Comparison of ENCODE assay signal across 23 cellular contexts in the genomic region with DNA sequence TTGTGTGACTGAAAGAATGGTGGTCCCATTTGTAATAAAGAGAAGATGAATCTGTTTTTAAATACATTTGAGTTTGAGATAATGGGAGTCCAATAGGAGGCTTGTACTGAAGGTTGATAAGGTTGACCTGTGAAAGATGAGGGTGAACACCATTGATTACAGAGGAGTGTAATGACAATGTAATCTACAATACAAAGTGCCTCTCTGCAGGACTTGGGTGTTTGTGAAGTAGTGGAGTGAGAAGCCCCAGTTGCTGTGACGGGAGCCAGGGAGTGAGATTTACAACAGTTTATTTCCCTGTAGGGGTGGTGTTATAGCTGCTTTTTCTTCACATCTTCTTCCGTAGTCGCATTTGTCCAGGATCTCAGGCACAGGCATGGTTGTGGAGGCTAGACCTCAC.
DNase-seq lines count a peak whose midpoint lies in the region; ATAC-seq and TF ChIP-seq lines count a peak whose summit lies in the region.
"Had no signal": no experiment of that assay in that cellular context is flagged by ENCODE, and none has a peak within 500 bp of the region (broad histone marks: within the 10 kb centered on the region; RNA-seq: fewer than 3 reads in every experiment).

No MANE protein-coding gene starts in this region.

- POLR2A ChIA-PET in WTC11 (lab: Charles Lee), result no interaction called here

- H3K27ac ChIP-seq in GM23338 (ENCODE audit: low read depth), result no peak overlapping the region
- no peak overlapping the region for H3K27ac ChIP-seq in mesendoderm (ENCODE audit: low read depth, low read length)
- H3K27ac ChIP-seq in Peyer's patch, result no peak overlapping the region
- H3K27ac ChIP-seq: 22Rv1, A549, BLaER1 had no signal

- no CpG with 5 or more reads among the region's 3 CpGs for WGBS in mesendoderm (ENCODE audit: extremely low coverage, insufficient coverage, low lambda C conversion rate)

- H3K4me1 ChIP-seq in GM23338 (ENCODE audit: insufficient read depth), result peaks cover 9% of the 10 kb centered on the region; the same call in 1 of the 2 replicates
- H3K4me1 ChIP-seq in mesendoderm (ENCODE audit: control insufficient read depth, low read depth, low read length), result no peaks in the 10 kb centered on the region
- H3K4me1 ChIP-seq in Peyer's patch, result no peaks in the 10 kb centered on the region
- H3K4me1 ChIP-seq: A549, BE2C, BLaER1 had no signal

- H3K4me3 ChIP-seq in GM23338 (no peak overlapping the region), mesendoderm (ENCODE audit: low read length) (no peak overlapping the region), Peyer's patch (no peak overlapping the region)
- H3K4me3 ChIP-seq: A549, BLaER1, GM12878 had no signal

- no peak overlapping the region for H2AFZ ChIP-seq in GM23338

- peaks cover 14% of the 10 kb centered on the region for H3K4me1 Mint-ChIP-seq in GM23338
- H3K4me1 Mint-ChIP-seq in WTC11, result peaks cover 14% of the 10 kb centered on the region
- H3K4me1 Mint-ChIP-seq: CD14-positive monocyte had no signal

- no peak overlapping the region for H3K56ac ChIP-seq in mesendoderm (ENCODE audit: low read length)

- no peaks in the 10 kb centered on the region for H3K9me3 Mint-ChIP-seq in GM23338
- no peaks in the 10 kb centered on the region; the same call in 1 of the 2 replicates for H3K9me3 Mint-ChIP-seq in WTC11
- H3K9me3 Mint-ChIP-seq: CD14-positive monocyte; CD4-positive, CD25-positive, alpha-beta regulatory T cell; CD8-positive, alpha-beta memory T cell had no signal

- DNase-seq in GM23338 (ENCODE audit: low spot score), result no peak
- no peak for DNase-seq in WTC11 (ENCODE audit: low spot score)
- peak; percentile 40 for DNase-seq in mesendoderm
- no peak for DNase-seq in MV-4-11 (lab: John Stamatoyannopoulos, UW)
- DNase-seq in Peyer's patch, result no peak
- DNase-seq: BE2C; C1 segment of cervical spinal cord; CD4-positive, alpha-beta memory T cell; CD4-positive, CD25-positive, alpha-beta regulatory T cell; CD8-positive, alpha-beta memory T cell; COR-L47; DMS 273 treated with DMSO at 0.1 percent for 48 hours; DMS153; DMS53; DMS79; DND-41; EL; GDM1 had no signal

- no peak overlapping the region for H4K5ac ChIP-seq in mesendoderm (ENCODE audit: low read length)

- no peak overlapping the region for H3K23ac ChIP-seq in mesendoderm (ENCODE audit: low read length)

- H2BK5ac ChIP-seq in mesendoderm (ENCODE audit: low read length), result no peak overlapping the region

- CTCF ChIA-PET in WTC11 (lab: Charles Lee), result no interaction called here

- H3K4me2 ChIP-seq in GM23338, result no peak overlapping the region
- no peak overlapping the region for H3K4me2 ChIP-seq in mesendoderm (ENCODE audit: low read length)
- H3K4me2 ChIP-seq: A549, BLaER1 had no signal

- no peaks in the 10 kb centered on the region for H3K79me1 ChIP-seq in mesendoderm (ENCODE audit: low read length)

- no peaks in the 10 kb centered on the region for H4K20me1 ChIP-seq in GM23338 (replicated peaks; ENCODE audit: insufficient read depth)

- H3K9ac ChIP-seq in mesendoderm (ENCODE audit: low read length), result no peak overlapping the region
- H3K9ac ChIP-seq: BLaER1 had no signal

- no peak overlapping the region for H3K18ac ChIP-seq in mesendoderm (ENCODE audit: low read length)

- H3K79me2 ChIP-seq in GM23338 (replicated peaks; ENCODE audit: insufficient read depth) (no peaks in the 10 kb centered on the region), mesendoderm (ENCODE audit: control insufficient read depth, insufficient read depth, low read length) (no peaks in the 10 kb centered on the region)

- no peak for TF ChIP-seq POLR2A in Peyer's patch (IDR thresholded peaks at IDR 0.05)

- H2BK120ac ChIP-seq in mesendoderm (ENCODE audit: low read depth, low read length), result no peak overlapping the region

- TF ChIP-seq CTCF in GM23338 (conservative IDR thresholded peaks at IDR 0.05; ENCODE audit: low read depth in 2 of 2) (no peak), WTC11 (IDR thresholded peaks at IDR 0.05) (no peak), Peyer's patch (IDR thresholded peaks at IDR 0.05) (no peak)

- H3K36me3 ChIP-seq in GM23338 (ENCODE audit: insufficient read depth), result no peaks in the 10 kb centered on the region
- H3K36me3 ChIP-seq in mesendoderm (ENCODE audit: control insufficient read depth, insufficient read depth, low read length), result no peaks in the 10 kb centered on the region
- H3K36me3 ChIP-seq in Peyer's patch, result no peaks in the 10 kb centered on the region
- H3K36me3 ChIP-seq: BE2C had no signal

- H3K4ac ChIP-seq in mesendoderm (ENCODE audit: low read depth, low read length), result no peak overlapping the region

- H4K8ac ChIP-seq in mesendoderm (ENCODE audit: low read depth, low read length), result no peak overlapping the region

- no peak overlapping the region for H2AK5ac ChIP-seq in mesendoderm (ENCODE audit: low read length)

- peaks cover 10% of the 10 kb centered on the region; the same call in 1 of the 2 replicates for H3K9me2 ChIP-seq in GM23338 (ENCODE audit: insufficient read depth)

- H3K9me3 ChIP-seq in Peyer's patch, result no peaks in the 10 kb centered on the region
- H3K9me3 ChIP-seq: A549, BE2C, BLaER1 had no signal

- no peaks in the 10 kb centered on the region for H3F3A ChIP-seq in GM23338 (replicated peaks; ENCODE audit: low read depth)

- peaks cover 5% of the 10 kb centered on the region for H3K27me3 Mint-ChIP-seq in GM23338 (ENCODE audit: insufficient read depth, low read depth, poor library complexity)
- no peaks in the 10 kb centered on the region for H3K27me3 Mint-ChIP-seq in WTC11 (ENCODE audit: low read depth)
- H3K27me3 Mint-ChIP-seq: CD4-positive, alpha-beta memory T cell; CD4-positive, CD25-positive, alpha-beta regulatory T cell; CD8-positive, alpha-beta memory T cell had no signal

- ATAC-seq in GM23338 (peak; percentile 64), WTC11 (peak; percentile 61)
- ATAC-seq: A549, GM12878 had no signal

- H3K27me3 ChIP-seq in GM23338 (ENCODE audit: insufficient read depth) (no peaks in the 10 kb centered on the region), mesendoderm (ENCODE audit: insufficient read depth, low read length, poor library complexity) (no peaks in the 10 kb centered on the region), Peyer's patch (no peaks in the 10 kb centered on the region)
- H3K27me3 ChIP-seq: BE2C, BLaER1 had no signal

- no peaks in the 10 kb centered on the region; the same call in 2 of the 3 replicates for H3K36me3 Mint-ChIP-seq in GM23338 (ENCODE audit: low read depth)
- no peaks in the 10 kb centered on the region for H3K36me3 Mint-ChIP-seq in WTC11
- H3K36me3 Mint-ChIP-seq: CD14-positive monocyte had no signal

- H2BK15ac ChIP-seq in mesendoderm (replicated peaks; ENCODE audit: low read depth), result no peak overlapping the region

- H3K4me3 Mint-ChIP-seq in GM23338 (no peak overlapping the region), WTC11 (no peak overlapping the region)
- H3K4me3 Mint-ChIP-seq: CD14-positive monocyte; CD4-positive, alpha-beta memory T cell; CD4-positive, CD25-positive, alpha-beta regulatory T cell; CD8-positive, alpha-beta memory T cell had no signal

- H3K27ac Mint-ChIP-seq in GM23338 (no peak overlapping the region; the same call in 1 of the 2 replicates), WTC11 (no peak overlapping the region)
- H3K27ac Mint-ChIP-seq: CD14-positive monocyte; CD4-positive, alpha-beta memory T cell; CD8-positive, alpha-beta memory T cell had no signal

TF ChIP-seq in WTC11, 78 proteins besides CTCF, POLR2A, EP300 and RAD21 (continues in another document):
- TF ChIP-seq FOXP4 (CRISPR knock-in tag; IDR thresholded peaks at IDR 0.05), result no peak
- TF ChIP-seq NFYB (CRISPR knock-in tag; conservative IDR thresholded peaks at IDR 0.05; ENCODE audit: low read depth), result no peak
- TF ChIP-seq RORB (CRISPR knock-in tag; IDR thresholded peaks at IDR 0.05), result no peak
- TF ChIP-seq CREM (CRISPR knock-in tag; IDR thresholded peaks at IDR 0.05), result no peak
- no peak for TF ChIP-seq PREB (CRISPR knock-in tag; IDR thresholded peaks at IDR 0.05; ENCODE audit: borderline replicate concordance)
- no peak for TF ChIP-seq ZNF121 (CRISPR knock-in tag; IDR thresholded peaks at IDR 0.05)
- no peak for TF ChIP-seq NFE2L1 (CRISPR knock-in tag; IDR thresholded peaks at IDR 0.05)
- TF ChIP-seq, protein P1, sequence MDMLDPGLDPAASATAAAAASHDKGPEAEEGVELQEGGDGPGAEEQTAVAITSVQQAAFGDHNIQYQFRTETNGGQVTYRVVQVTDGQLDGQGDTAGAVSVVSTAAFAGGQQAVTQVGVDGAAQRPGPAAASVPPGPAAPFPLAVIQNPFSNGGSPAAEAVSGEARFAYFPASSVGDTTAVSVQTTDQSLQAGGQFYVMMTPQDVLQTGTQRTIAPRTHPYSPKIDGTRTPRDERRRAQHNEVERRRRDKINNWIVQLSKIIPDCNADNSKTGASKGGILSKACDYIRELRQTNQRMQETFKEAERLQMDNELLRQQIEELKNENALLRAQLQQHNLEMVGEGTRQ (CRISPR knock-in tag; IDR thresholded peaks at IDR 0.05), result no peak
